In genomic region chr20:33832113-33832853, GRCh38 we compare ENCODE assay signal across 10 cellular contexts. TPM values are rescaled to one million over a fixed set of nuclear protein-coding genes. Genes with fewer than 3 reads are reported as not detected.
DNase-seq lines count a peak whose midpoint lies in the region; TF ChIP-seq lines count a peak whose summit lies in the region.
"Had no signal": no experiment of that assay in that cellular context is flagged by ENCODE, and none has a peak within 500 bp of the region (broad histone marks: within the 10 kb centered on the region; RNA-seq: fewer than 3 reads in every experiment).

No MANE protein-coding gene starts in this region.

- DNase-seq in EH (ENCODE audit: low read depth) (peak; percentile 20), astrocyte of the hippocampus (ENCODE audit: low read depth, low spot score) (peak; percentile 85), head of caudate nucleus (peak in 35 of 42 donors; percentile 8 to 75 (median 44)), ovary (peak; percentile 21 to 47 (median 34)), uterus (no peak), SK-N-SH (no peak), T-helper 1 cell (no peak), GOT3 (lab: John Stamatoyannopoulos, UW) (no peak)
- DNase-seq: activated T-cell treated with anti-CD3 and anti-CD28 coated beads, Interleukin-2, amount 50 U/mL, for 1 hour; MV-4-11 had no signal

- 34 to 39% (median 35%) methylated on average over 12 of the region's 12 CpGs for WGBS in ovary, 3 donors
- WGBS in SK-N-SH (ENCODE audit: low lambda C conversion rate), result 80% methylated on average over 12 of the region's 12 CpGs

- TF ChIP-seq EP300 in ovary (IDR thresholded peaks at IDR 0.05) (no peak), SK-N-SH (IDR thresholded peaks at IDR 0.05; ENCODE audit: borderline replicate concordance in 1 of 2, low read depth in 1 of 2, low read length in 1 of 2) (no peak)

- TF ChIP-seq CTCF in ovary (IDR thresholded peaks at IDR 0.05), result no peak
- TF ChIP-seq CTCF in uterus (IDR thresholded peaks at IDR 0.05), result no peak
- TF ChIP-seq CTCF in SK-N-SH (IDR thresholded peaks at IDR 0.05), result no peak

- H3K9ac ChIP-seq in SK-N-SH, result no peak overlapping the region

- H3K9me3 ChIP-seq in ovary (no peaks in the 10 kb centered on the region), uterus (no peaks in the 10 kb centered on the region), SK-N-SH (no peaks in the 10 kb centered on the region)

- POLR2A ChIA-PET in SK-N-SH (lab: Yijun Ruan, JAX), result no interaction called here

- H2AFZ ChIP-seq in SK-N-SH (ENCODE audit: low read depth), result no peak overlapping the region

- H3K27ac ChIP-seq in ovary, result no peak overlapping the region
- H3K27ac ChIP-seq in uterus, result peak overlapping the region in 1 of 2 donors; percentile 40
- H3K27ac ChIP-seq in SK-N-SH (ENCODE audit: low read depth in 2 of 2, low read length in 1 of 2), result no peak overlapping the region

- H3K4me1 ChIP-seq in ovary (ENCODE audit: insufficient read depth), result peaks cover 31% of the 10 kb centered on the region
- peaks cover 5 to 14% of the 10 kb centered on the region in 2 donors for H3K4me1 ChIP-seq in uterus
- H3K4me1 ChIP-seq in SK-N-SH (ENCODE audit: control insufficient read depth in 1 of 2, insufficient read depth in 2 of 2, low read depth in 1 of 2, low read length in 1 of 2), result peaks cover 10 to 28% of the 10 kb centered on the region in 2 experiments; a peak in 2 of 4 replicates

- no peak overlapping the region for H3K4me3 ChIP-seq in ovary
- no peak overlapping the region for H3K4me3 ChIP-seq in uterus
- no peak overlapping the region for H3K4me3 ChIP-seq in SK-N-SH (ENCODE audit: low read depth in 2 of 2, low read length in 1 of 2)

- no peaks in the 10 kb centered on the region for H3K9me2 ChIP-seq in SK-N-SH

- peaks cover 92% of the 10 kb centered on the region for H3K79me2 ChIP-seq in SK-N-SH (ENCODE audit: insufficient read depth)

- peaks cover 76% of the 10 kb centered on the region for H4K20me1 ChIP-seq in SK-N-SH (ENCODE audit: insufficient read depth)

- H3F3A ChIP-seq in SK-N-SH (replicated peaks; ENCODE audit: insufficient read depth), result no peaks in the 10 kb centered on the region

- no peak for TF ChIP-seq RAD21 in SK-N-SH (IDR thresholded peaks at IDR 0.05; ENCODE audit: low read length)

- TF ChIP-seq POLR2A in ovary (IDR thresholded peaks at IDR 0.05) (no peak), uterus (IDR thresholded peaks at IDR 0.05) (no peak)

- H3K27me3 ChIP-seq in ovary (no peaks in the 10 kb centered on the region), uterus (no peaks in the 10 kb centered on the region), SK-N-SH (ENCODE audit: insufficient read depth) (no peaks in the 10 kb centered on the region)

- no peak overlapping the region for H3K4me2 ChIP-seq in SK-N-SH

- CTCF ChIA-PET in SK-N-SH (lab: Yijun Ruan, JAX), result interaction anchor here (2.3 kb wide), 1 partner anchor 237 kb away, joined by 8 read pairs; no protein-coding TSS in a partner anchor

- intact Hi-C loops in head of caudate nucleus (cut with DNase I) (no loop called here), ovary (cut with DNase I) (no loop called here), uterus (cut with DNase I; ENCODE audit: low total_unique reads) (no loop called here)

- H3K36me3 ChIP-seq in ovary (no peaks in the 10 kb centered on the region), uterus (no peaks in the 10 kb centered on the region), SK-N-SH (replicated peaks in 1 of 2; ENCODE audit: control insufficient read depth in 1 of 2, insufficient read depth in 2 of 2, low read length in 1 of 2) (peaks cover 0 to 11% of the 10 kb centered on the region in 2 experiments)

TF ChIP-seq in SK-N-SH, 30 proteins besides CTCF, POLR2A, EP300 and RAD21:
- TF ChIP-seq REST (IDR thresholded peaks at IDR 0.05; ENCODE audit: low read depth, low read length), result no peak
- no peak for TF ChIP-seq TEAD4 (IDR thresholded peaks at IDR 0.05; ENCODE audit: borderline replicate concordance, insufficient read depth)
- TF ChIP-seq USF2 (IDR thresholded peaks at IDR 0.05; ENCODE audit: borderline replicate concordance, low read depth, low read length), result no peak
- TF ChIP-seq NFIC (IDR thresholded peaks at IDR 0.05; ENCODE audit: borderline replicate concordance), result no peak
- no peak for TF ChIP-seq EZH2phosphoT487 (IDR thresholded peaks at IDR 0.05; ENCODE audit: borderline replicate concordance, low read depth)
- TF ChIP-seq NRF1 (IDR thresholded peaks at IDR 0.05; ENCODE audit: low read depth, low read length), result no peak
- no peak for TF ChIP-seq SIN3A (IDR thresholded peaks at IDR 0.05; ENCODE audit: borderline replicate concordance, low read depth, low read length)
- no peak for TF ChIP-seq FOXM1 (IDR thresholded peaks at IDR 0.05; ENCODE audit: low read depth)

RNA-seq across cellular contexts. Expression of gene CHMP4B, which starts 21.1 kb away (rescaled TPM):
- total RNA-seq in ovary (10 to 100 TPM; 48.5 to 99.1 (median 96.7) TPM), uterus (10 to 100 TPM; 48.0 to 73.8 (median 57.9) TPM)
- polyA plus RNA-seq in ovary (100 to 1,000 TPM; 118 to 153 TPM), SK-N-SH (2012; rRNA removed) (83.1 and 123 TPM in 2 replicates)
- polyA plus RNA-seq in SK-N-SH (2012; cell fraction: cytosol; rRNA removed), result 141 and 151 TPM in 2 replicates
- 28.4 and 33.7 TPM in 2 replicates for polyA plus RNA-seq in SK-N-SH (2012; cell fraction: nucleus; rRNA removed)

Comparison
In these comparisons a context has a peak if more than half of its experiments do, and no peak if none do; other contexts are left out.
1. DNase-seq: peak in EH (single experiment), astrocyte of the hippocampus (single experiment), head of caudate nucleus (35 of 42) and ovary (5 of 5); none in uterus (0 of 2), SK-N-SH (single experiment), T-helper 1 cell (0 of 5) and GOT3 (single experiment).